ENCODE assay signal across 9 cellular contexts in the genomic region with DNA sequence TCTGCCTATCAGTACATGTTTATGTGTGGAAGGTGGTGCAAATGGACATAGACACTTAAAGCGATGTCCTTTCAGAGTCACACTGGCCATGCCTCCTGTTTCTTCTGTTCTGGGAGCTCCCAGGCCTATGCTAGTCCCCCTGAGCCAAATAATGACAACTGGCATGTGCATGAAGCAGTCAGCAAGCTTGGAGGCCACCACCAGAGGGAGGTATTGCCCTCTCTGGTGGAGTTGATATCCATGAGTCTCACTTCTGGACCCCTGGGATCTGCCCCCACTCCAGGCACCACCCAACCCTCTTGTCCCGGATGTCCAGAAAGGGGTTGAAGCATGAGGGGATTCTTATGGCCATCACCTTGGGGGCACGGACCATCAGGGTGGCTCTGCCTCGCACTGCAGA.
DNase-seq lines count a peak whose midpoint lies in the region; ATAC-seq lines count a peak whose summit lies in the region.
"Had no signal": no experiment of that assay in that cellular context is flagged by ENCODE, and none has a peak within 500 bp of the region (broad histone marks: within the 10 kb centered on the region; RNA-seq: fewer than 3 reads in every experiment).

No MANE protein-coding gene starts in this region.

- ATAC-seq in activated T-helper 17 cell treated with anti-CD3 and anti-CD28 coated beads, Interleukin-2, amount 50 U/mL, for 72 hours (replicated peaks) = no peak
- ATAC-seq in HG03354 (IDR thresholded peaks at IDR 0.05; ENCODE audit: poor library complexity, severe bottlenecking, unreplicated experiment) = no peak

- peaks cover 0 to 2% (median 2%) of the 10 kb centered on the region in 3 donors for H3K27me3 Mint-ChIP-seq in immature natural killer cell (ENCODE audit: low read depth in 3 of 3)
- no peaks in the 10 kb centered on the region for H3K27me3 Mint-ChIP-seq in activated T-helper 17 cell treated with anti-CD3 and anti-CD28 coated beads, Interleukin-2, amount 50 U/mL, for 72 hours
- H3K27me3 Mint-ChIP-seq: central memory CD8-positive, alpha-beta T cell had no signal

- no peaks in the 10 kb centered on the region for H3K9me3 Mint-ChIP-seq in immature natural killer cell
- no peaks in the 10 kb centered on the region for H3K9me3 Mint-ChIP-seq in activated T-helper 17 cell treated with anti-CD3 and anti-CD28 coated beads, Interleukin-2, amount 50 U/mL, for 72 hours
- H3K9me3 Mint-ChIP-seq: central memory CD8-positive, alpha-beta T cell had no signal

- H3K4me1 Mint-ChIP-seq in immature natural killer cell = no peaks in the 10 kb centered on the region
- H3K4me1 Mint-ChIP-seq in activated T-helper 17 cell treated with anti-CD3 and anti-CD28 coated beads, Interleukin-2, amount 50 U/mL, for 72 hours = peaks cover 4% of the 10 kb centered on the region
- H3K4me1 Mint-ChIP-seq: central memory CD8-positive, alpha-beta T cell had no signal

- H3K4me3 Mint-ChIP-seq in immature natural killer cell = no peak overlapping the region
- H3K4me3 Mint-ChIP-seq in activated T-helper 17 cell treated with anti-CD3 and anti-CD28 coated beads, Interleukin-2, amount 50 U/mL, for 72 hours = no peak overlapping the region
- H3K4me3 Mint-ChIP-seq: central memory CD8-positive, alpha-beta T cell had no signal

- no peaks in the 10 kb centered on the region for H3K36me3 Mint-ChIP-seq in immature natural killer cell
- no peaks in the 10 kb centered on the region for H3K36me3 Mint-ChIP-seq in activated T-helper 17 cell treated with anti-CD3 and anti-CD28 coated beads, Interleukin-2, amount 50 U/mL, for 72 hours (ENCODE audit: low read depth)

- DNase-seq in A172 (ENCODE audit: low spot score) = peak; percentile 29
- peak; percentile 13 for DNase-seq in GDM1 (lab: John Stamatoyannopoulos, UW)
- peak; percentile 44 for DNase-seq in LHCN-M2 (ENCODE audit: low read depth)
- DNase-seq in activated naive CD4-positive, alpha-beta T cell treated with anti-CD3 and anti-CD28 coated beads, Interleukin-2, amount 50 U/mL, for 16 hours = peak; percentile 12
- peak in 2 of 3 donors; percentile 4 to 5 for DNase-seq in immature natural killer cell
- no peak for DNase-seq in SW 1271 (lab: John Stamatoyannopoulos, UW)

- no peak overlapping the region for H3K27ac Mint-ChIP-seq in immature natural killer cell
- H3K27ac Mint-ChIP-seq in activated T-helper 17 cell treated with anti-CD3 and anti-CD28 coated beads, Interleukin-2, amount 50 U/mL, for 72 hours = no peak overlapping the region

Comparison
In these comparisons a context has a peak if more than half of its experiments do, and no peak if none do; other contexts are left out.
1. DNase-seq: peak in A172 (single experiment), GDM1 (single experiment), LHCN-M2 (single experiment), activated naive CD4-positive, alpha-beta T cell treated with anti-CD3 and anti-CD28 coated beads, Interleukin-2, amount 50 U/mL, for 16 hours (single experiment) and immature natural killer cell (2 of 3); none in SW 1271 (0 of 2).